ENCODE assay signal across 1 cellular context in the genomic region with DNA sequence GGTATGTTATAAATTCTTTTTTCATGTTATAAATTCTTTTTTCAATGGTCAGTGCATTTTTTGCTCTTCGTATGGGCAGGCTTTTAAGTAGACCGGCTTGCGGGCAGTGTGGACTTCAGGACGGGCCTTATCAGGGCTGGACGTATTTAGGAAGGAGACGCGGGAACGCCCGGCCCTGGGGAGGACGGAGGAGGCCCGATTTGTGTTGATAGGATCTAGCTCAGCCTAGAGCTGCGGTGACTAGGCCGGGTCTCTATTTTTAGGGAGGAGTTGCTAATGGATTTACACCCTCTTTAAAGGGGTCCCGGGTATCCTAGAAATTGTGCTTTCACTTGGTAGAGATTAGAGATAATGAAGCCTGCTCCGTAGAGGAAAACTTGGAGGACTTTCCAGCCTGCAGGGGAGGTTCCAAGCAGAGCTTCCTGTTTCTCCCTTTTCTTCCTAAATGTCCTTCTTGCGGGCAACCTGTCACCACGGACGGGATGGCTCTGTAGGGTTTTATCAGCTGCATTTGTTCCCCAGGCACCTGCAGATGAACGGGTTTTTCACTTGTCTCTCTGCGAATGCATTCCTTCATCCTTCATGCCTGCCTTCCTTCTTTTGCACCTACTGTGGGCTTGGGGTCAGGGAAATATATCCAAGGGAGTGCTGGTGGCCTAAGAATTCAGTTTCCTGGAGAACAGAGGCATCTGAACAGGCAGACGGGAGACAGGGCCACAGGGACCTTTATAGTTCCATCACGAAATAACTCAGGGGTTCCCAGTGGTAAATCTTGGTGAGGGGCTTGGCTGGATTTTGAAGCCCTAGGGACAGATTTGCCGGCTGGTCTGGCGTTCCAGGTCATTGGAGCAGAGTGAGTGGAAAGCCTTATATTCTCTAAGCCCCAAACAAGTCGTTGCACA.
TF ChIP-seq lines count a peak whose summit lies in the region.

No MANE protein-coding gene starts in this region.

TF ChIP-seq in K562, 482 proteins besides CTCF, POLR2A, EP300 and RAD21 (continued from another document and continues in another):
- TF ChIP-seq, protein P1, sequence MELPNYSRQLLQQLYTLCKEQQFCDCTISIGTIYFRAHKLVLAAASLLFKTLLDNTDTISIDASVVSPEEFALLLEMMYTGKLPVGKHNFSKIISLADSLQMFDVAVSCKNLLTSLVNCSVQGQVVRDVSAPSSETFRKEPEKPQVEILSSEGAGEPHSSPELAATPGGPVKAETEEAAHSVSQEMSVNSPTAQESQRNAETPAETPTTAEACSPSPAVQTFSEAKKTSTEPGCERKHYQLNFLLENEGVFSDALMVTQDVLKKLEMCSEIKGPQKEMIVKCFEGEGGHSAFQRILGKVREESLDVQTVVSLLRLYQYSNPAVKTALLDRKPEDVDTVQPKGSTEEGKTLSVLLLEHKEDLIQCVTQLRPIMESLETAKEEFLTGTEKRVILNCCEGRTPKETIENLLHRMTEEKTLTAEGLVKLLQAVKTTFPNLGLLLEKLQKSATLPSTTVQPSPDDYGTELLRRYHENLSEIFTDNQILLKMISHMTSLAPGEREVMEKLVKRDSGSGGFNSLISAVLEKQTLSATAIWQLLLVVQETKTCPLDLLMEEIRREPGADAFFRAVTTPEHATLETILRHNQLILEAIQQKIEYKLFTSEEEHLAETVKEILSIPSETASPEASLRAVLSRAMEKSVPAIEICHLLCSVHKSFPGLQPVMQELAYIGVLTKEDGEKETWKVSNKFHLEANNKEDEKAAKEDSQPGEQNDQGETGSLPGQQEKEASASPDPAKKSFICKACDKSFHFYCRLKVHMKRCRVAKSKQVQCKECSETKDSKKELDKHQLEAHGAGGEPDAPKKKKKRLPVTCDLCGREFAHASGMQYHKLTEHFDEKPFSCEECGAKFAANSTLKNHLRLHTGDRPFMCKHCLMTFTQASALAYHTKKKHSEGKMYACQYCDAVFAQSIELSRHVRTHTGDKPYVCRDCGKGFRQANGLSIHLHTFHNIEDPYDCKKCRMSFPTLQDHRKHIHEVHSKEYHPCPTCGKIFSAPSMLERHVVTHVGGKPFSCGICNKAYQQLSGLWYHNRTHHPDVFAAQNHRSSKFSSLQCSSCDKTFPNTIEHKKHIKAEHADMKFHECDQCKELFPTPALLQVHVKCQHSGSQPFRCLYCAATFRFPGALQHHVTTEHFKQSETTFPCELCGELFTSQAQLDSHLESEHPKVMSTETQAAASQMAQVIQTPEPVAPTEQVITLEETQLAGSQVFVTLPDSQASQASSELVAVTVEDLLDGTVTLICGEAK (IDR thresholded peaks at IDR 0.05): no peak
- TF ChIP-seq, protein P1 (CRISPR knock-in tag; IDR thresholded peaks at IDR 0.05): no peak
- TF ChIP-seq EWSR1 (IDR thresholded peaks at IDR 0.05; ENCODE audit: borderline replicate concordance, low read depth, partially characterized antibody) (no peak), TARDBP (IDR thresholded peaks at IDR 0.05) (peak; percentile 90; the same call in 1 of the 2 replicates), ZNF583 (CRISPR knock-in tag; IDR thresholded peaks at IDR 0.05) (no peak), HNRNPK (IDR thresholded peaks at IDR 0.05; ENCODE audit: low read depth, low read length, poor library complexity, severe bottlenecking) (no peak), HMGN3 (IDR thresholded peaks at IDR 0.05; ENCODE audit: borderline replicate concordance, extremely low read depth, insufficient read length, low read depth, low read length) (no peak), CAMTA2 (CRISPR knock-in tag; conservative IDR thresholded peaks at IDR 0.05) (no peak), PHF21A (IDR thresholded peaks at IDR 0.05; ENCODE audit: borderline replicate concordance, low read depth) (peak; percentile 98), RCOR1 (IDR thresholded peaks at IDR 0.05; ENCODE audit: borderline replicate concordance in 1 of 2, low read depth in 2 of 2, low read length in 2 of 2) (peak; percentile 12 to 97; a peak in 3 of 4 replicates), SMC3 (conservative IDR thresholded peaks at IDR 0.05; ENCODE audit: insufficient read depth, low read depth, low read length) (no peak), ZNF561 (CRISPR knock-in tag; conservative IDR thresholded peaks at IDR 0.05) (no peak), CHD2 (IDR thresholded peaks at IDR 0.05; ENCODE audit: low read depth, low read length) (no peak), KDM1A (IDR thresholded peaks at IDR 0.05) (peak; percentile 73 to 78), CCNT2 (IDR thresholded peaks at IDR 0.05; ENCODE audit: borderline replicate concordance, extremely low read depth, insufficient read length, low read depth, low read length) (no peak), TEAD2 (tag; IDR thresholded peaks at IDR 0.05) (no peak), FOXP1 (CRISPR knock-in tag; IDR thresholded peaks at IDR 0.05) (no peak), ZNF263 (CRISPR knock-in tag; IDR thresholded peaks at IDR 0.05; ENCODE audit: borderline replicate concordance) (peak; percentile 97), CREM (IDR thresholded peaks at IDR 0.05; ENCODE audit: low read depth) (peak; percentile 40; the same call in 1 of the 2 replicates), SRF (CRISPR knock-in tag; IDR thresholded peaks at IDR 0.05) (no peak), CBX2 (IDR thresholded peaks at IDR 0.05; ENCODE audit: insufficient read depth, low read length, poor library complexity, severe bottlenecking) (no peak), TAL1 (IDR thresholded peaks at IDR 0.05) (no peak), ZNF589 (CRISPR knock-in tag; IDR thresholded peaks at IDR 0.05; ENCODE audit: low read depth) (no peak), ASH1L (IDR thresholded peaks at IDR 0.05; ENCODE audit: borderline replicate concordance, low read depth, partially characterized antibody) (no peak), SMARCA5 (IDR thresholded peaks at IDR 0.05) (no peak), SREBF1 (IDR thresholded peaks at IDR 0.05; ENCODE audit: borderline replicate concordance, low read depth, low read length) (no peak), PPARD (CRISPR knock-in tag; IDR thresholded peaks at IDR 0.05) (no peak), TEAD4 (IDR thresholded peaks at IDR 0.05; ENCODE audit: low read length) (0 out of 2 replicates have a peak, but pooled peaks have one; percentile 19), TEAD4 (CRISPR knock-in tag; IDR thresholded peaks at IDR 0.05; ENCODE audit: borderline replicate concordance) (no peak), TCF3 (CRISPR knock-in tag; IDR thresholded peaks at IDR 0.05) (peak; percentile 27; the same call in 1 of the 2 replicates), ELF2 (CRISPR knock-in tag; IDR thresholded peaks at IDR 0.05) (no peak), ZNF239 (CRISPR knock-in tag; IDR thresholded peaks at IDR 0.05) (peak; percentile 57), FUS (optimal IDR thresholded peaks at IDR 0.05; ENCODE audit: low read depth, low read length) (no peak), ATF7 (IDR thresholded peaks at IDR 0.05) (no peak), HDAC2 (IDR thresholded peaks at IDR 0.05) (peak; percentile 27; the same call in 1 of the 2 replicates), ADNP (tag; IDR thresholded peaks at IDR 0.05) (no peak), ZNF830 (CRISPR knock-in tag; IDR thresholded peaks at IDR 0.05) (no peak), ELF1 (tag; IDR thresholded peaks at IDR 0.05) (no peak), CTBP1 (IDR thresholded peaks at IDR 0.05; ENCODE audit: borderline replicate concordance) (peak; percentile 13; the same call in 1 of the 2 replicates), SETDB1 (IDR thresholded peaks at IDR 0.05; ENCODE audit: low read length) (no peak), TAF15 (IDR thresholded peaks at IDR 0.05; ENCODE audit: low read depth, low read length) (no peak), NR3C1 (CRISPR knock-in tag; IDR thresholded peaks at IDR 0.05) (no peak), HDAC1 (IDR thresholded peaks at IDR 0.05) (0 out of 4 replicates have a peak, but pooled peaks of 1 of the 2 experiments have one; percentile 32), ETV5 (CRISPR knock-in tag; IDR thresholded peaks at IDR 0.05; ENCODE audit: low read depth) (no peak), ZNF232 (CRISPR knock-in tag; IDR thresholded peaks at IDR 0.05) (no peak), HNRNPLL (IDR thresholded peaks at IDR 0.05; ENCODE audit: low read depth, low read length, poor library complexity, severe bottlenecking) (no peak), ZNF224 (CRISPR knock-in tag; IDR thresholded peaks at IDR 0.05) (no peak), JUND (IDR thresholded peaks at IDR 0.05; ENCODE audit: borderline replicate concordance, low read depth, low read length) (0 out of 2 replicates have a peak, but pooled peaks have one; percentile 19), JUND (tag; IDR thresholded peaks at IDR 0.05; ENCODE audit: borderline replicate concordance, low read depth, low read length) (no peak), RBM22 (IDR thresholded peaks at IDR 0.05; ENCODE audit: low read depth, low read length, poor library complexity, severe bottlenecking) (no peak), KLF13 (tag; IDR thresholded peaks at IDR 0.05; ENCODE audit: borderline replicate concordance, low read depth) (no peak)
- TF ChIP-seq, protein P2, sequence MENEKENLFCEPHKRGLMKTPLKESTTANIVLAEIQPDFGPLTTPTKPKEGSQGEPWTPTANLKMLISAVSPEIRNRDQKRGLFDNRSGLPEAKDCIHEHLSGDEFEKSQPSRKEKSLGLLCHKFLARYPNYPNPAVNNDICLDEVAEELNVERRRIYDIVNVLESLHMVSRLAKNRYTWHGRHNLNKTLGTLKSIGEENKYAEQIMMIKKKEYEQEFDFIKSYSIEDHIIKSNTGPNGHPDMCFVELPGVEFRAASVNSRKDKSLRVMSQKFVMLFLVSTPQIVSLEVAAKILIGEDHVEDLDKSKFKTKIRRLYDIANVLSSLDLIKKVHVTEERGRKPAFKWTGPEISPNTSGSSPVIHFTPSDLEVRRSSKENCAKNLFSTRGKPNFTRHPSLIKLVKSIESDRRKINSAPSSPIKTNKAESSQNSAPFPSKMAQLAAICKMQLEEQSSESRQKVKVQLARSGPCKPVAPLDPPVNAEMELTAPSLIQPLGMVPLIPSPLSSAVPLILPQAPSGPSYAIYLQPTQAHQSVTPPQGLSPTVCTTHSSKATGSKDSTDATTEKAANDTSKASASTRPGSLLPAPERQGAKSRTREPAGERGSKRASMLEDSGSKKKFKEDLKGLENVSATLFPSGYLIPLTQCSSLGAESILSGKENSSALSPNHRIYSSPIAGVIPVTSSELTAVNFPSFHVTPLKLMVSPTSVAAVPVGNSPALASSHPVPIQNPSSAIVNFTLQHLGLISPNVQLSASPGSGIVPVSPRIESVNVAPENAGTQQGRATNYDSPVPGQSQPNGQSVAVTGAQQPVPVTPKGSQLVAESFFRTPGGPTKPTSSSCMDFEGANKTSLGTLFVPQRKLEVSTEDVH (IDR thresholded peaks at IDR 0.05; ENCODE audit: low read depth, partially characterized antibody): no peak
- TF ChIP-seq, protein P3, sequence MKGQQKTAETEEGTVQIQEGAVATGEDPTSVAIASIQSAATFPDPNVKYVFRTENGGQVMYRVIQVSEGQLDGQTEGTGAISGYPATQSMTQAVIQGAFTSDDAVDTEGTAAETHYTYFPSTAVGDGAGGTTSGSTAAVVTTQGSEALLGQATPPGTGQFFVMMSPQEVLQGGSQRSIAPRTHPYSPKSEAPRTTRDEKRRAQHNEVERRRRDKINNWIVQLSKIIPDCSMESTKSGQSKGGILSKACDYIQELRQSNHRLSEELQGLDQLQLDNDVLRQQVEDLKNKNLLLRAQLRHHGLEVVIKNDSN (CRISPR knock-in tag; IDR thresholded peaks at IDR 0.05): no peak
- TF ChIP-seq, protein P4, sequence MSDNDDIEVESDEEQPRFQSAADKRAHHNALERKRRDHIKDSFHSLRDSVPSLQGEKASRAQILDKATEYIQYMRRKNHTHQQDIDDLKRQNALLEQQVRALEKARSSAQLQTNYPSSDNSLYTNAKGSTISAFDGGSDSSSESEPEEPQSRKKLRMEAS (CRISPR knock-in tag; IDR thresholded peaks at IDR 0.05): no peak
- TF ChIP-seq, protein P5, sequence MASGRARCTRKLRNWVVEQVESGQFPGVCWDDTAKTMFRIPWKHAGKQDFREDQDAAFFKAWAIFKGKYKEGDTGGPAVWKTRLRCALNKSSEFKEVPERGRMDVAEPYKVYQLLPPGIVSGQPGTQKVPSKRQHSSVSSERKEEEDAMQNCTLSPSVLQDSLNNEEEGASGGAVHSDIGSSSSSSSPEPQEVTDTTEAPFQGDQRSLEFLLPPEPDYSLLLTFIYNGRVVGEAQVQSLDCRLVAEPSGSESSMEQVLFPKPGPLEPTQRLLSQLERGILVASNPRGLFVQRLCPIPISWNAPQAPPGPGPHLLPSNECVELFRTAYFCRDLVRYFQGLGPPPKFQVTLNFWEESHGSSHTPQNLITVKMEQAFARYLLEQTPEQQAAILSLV (tag; IDR thresholded peaks at IDR 0.05): no peak
- TF ChIP-seq, protein P6, sequence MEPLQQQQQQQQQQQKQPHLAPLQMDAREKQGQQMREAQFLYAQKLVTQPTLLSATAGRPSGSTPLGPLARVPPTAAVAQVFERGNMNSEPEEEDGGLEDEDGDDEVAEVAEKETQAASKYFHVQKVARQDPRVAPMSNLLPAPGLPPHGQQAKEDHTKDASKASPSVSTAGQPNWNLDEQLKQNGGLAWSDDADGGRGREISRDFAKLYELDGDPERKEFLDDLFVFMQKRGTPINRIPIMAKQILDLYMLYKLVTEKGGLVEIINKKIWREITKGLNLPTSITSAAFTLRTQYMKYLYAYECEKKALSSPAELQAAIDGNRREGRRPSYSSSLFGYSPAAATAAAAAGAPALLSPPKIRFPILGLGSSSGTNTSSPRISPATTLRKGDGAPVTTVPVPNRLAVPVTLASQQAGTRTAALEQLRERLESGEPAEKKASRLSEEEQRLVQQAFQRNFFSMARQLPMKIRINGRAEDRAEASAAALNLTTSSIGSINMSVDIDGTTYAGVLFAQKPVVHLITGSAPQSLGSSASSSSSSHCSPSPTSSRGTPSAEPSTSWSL (CRISPR knock-in tag; IDR thresholded peaks at IDR 0.05; ENCODE audit: borderline replicate concordance): no peak
